ENCODE assay signal across 1 cellular context in genomic region chr11:114397349-114397982, GRCh38.
A peak's percentile ranks its signal among the peaks of the same experiment; 100 is the strongest.
TF ChIP-seq lines count a peak whose summit lies in the region.

No MANE protein-coding gene starts in this region.

TF ChIP-seq in K562, 482 proteins besides CTCF, POLR2A, EP300 and RAD21 (continued from another document and continues in another):
- TF ChIP-seq BACH1 (tag; IDR thresholded peaks at IDR 0.05) (peak; percentile 22; the same call in 1 of the 2 replicates), SAFB2 (IDR thresholded peaks at IDR 0.05; ENCODE audit: borderline replicate concordance, low read depth, low read length, severe bottlenecking) (no peak), MYNN (IDR thresholded peaks at IDR 0.05) (0 out of 2 replicates have a peak, but pooled peaks have one; percentile 20), MYNN (CRISPR knock-in tag; IDR thresholded peaks at IDR 0.05) (no peak), CEBPZ (IDR thresholded peaks at IDR 0.05; ENCODE audit: borderline replicate concordance, low read depth, low read length) (no peak), TCF7L2 (IDR thresholded peaks at IDR 0.05; ENCODE audit: low read depth, low read length) (no peak), TBP (optimal IDR thresholded peaks at IDR 0.05; ENCODE audit: low read depth, low read length) (no peak), RFX1 (IDR thresholded peaks at IDR 0.05) (no peak), MEIS2 (IDR thresholded peaks at IDR 0.05; ENCODE audit: partially characterized antibody) (peak; percentile 91), DNMT1 (IDR thresholded peaks at IDR 0.05) (no peak), SMAD2 (IDR thresholded peaks at IDR 0.05; ENCODE audit: low read depth, low read length) (no peak), PTTG1 (tag; IDR thresholded peaks at IDR 0.05; ENCODE audit: low read depth) (no peak), ZNF511 (CRISPR knock-in tag; IDR thresholded peaks at IDR 0.05) (no peak), MAFG (tag; conservative IDR thresholded peaks at IDR 0.05) (peak; percentile 90), GATA2 (CRISPR knock-in tag; IDR thresholded peaks at IDR 0.05) (no peak), EP400 (IDR thresholded peaks at IDR 0.05) (no peak), HMG20A (CRISPR knock-in tag; conservative IDR thresholded peaks at IDR 0.05) (no peak), BCOR (IDR thresholded peaks at IDR 0.05) (no peak), PKNOX1 (IDR thresholded peaks at IDR 0.05) (peak; percentile 93), SP2 (IDR thresholded peaks at IDR 0.05; ENCODE audit: extremely low read depth, low read depth, low read length, poor library complexity, severe bottlenecking) (no peak), PHTF2 (CRISPR knock-in tag; IDR thresholded peaks at IDR 0.05) (no peak), NFE2 (IDR thresholded peaks at IDR 0.05; ENCODE audit: low read depth) (peak; percentile 85), GTF2E2 (tag; IDR thresholded peaks at IDR 0.05) (no peak), ZBTB40 (IDR thresholded peaks at IDR 0.05) (no peak), ZBTB40 (CRISPR knock-in tag; IDR thresholded peaks at IDR 0.05) (no peak), ZNF518B (CRISPR knock-in tag; IDR thresholded peaks at IDR 0.05) (no peak), ZNF318 (IDR thresholded peaks at IDR 0.05; ENCODE audit: borderline replicate concordance in 1 of 2, low read depth in 1 of 2) (no peak), ZFP1 (CRISPR knock-in tag; IDR thresholded peaks at IDR 0.05) (no peak), ZC3H4 (CRISPR knock-in tag; IDR thresholded peaks at IDR 0.05; ENCODE audit: borderline replicate concordance) (no peak), ZNF717 (CRISPR knock-in tag; IDR thresholded peaks at IDR 0.05) (no peak), KLF16 (IDR thresholded peaks at IDR 0.05) (no peak)
